Comparison of ENCODE assay signal across 8 cellular contexts in the genomic region with DNA sequence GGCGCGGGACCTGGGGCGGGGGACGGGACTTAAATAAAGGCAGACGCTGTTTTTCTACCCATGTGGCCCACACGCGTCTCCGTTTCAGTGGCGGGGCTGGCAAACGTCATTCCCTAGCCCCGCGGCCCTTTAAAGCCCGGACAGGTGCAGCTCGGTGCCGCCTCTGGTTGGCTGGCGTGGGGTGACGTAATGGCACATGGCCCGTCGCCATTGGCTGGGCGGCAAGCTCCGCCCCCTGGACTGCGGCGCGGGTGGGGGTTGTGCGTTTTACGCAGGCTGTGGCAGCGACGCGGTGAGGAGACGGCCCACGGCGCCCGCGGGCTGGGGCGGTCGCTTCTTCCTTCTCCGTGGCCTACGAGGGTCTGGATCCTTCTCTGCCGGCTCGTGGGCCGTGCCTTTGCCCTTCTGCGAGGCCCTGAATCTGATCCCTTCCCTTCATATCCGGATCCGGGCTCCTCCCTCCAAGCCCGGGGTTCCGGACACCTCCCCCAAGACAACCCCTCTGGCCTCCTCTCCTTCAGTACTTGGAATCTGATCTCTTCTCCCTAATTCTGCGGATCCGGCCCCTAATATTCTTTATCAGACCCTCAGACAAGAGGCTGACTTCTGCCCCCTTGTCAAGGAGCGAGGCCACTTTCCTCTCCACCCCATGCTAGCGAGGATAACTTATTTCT. TPM values are rescaled to one million over a fixed set of nuclear protein-coding genes. Genes with fewer than 3 reads are reported as not detected.
A peak's percentile ranks its signal among the peaks of the same experiment; 100 is the strongest.
DNase-seq lines count a peak whose midpoint lies in the region; ATAC-seq and TF ChIP-seq lines count a peak whose summit lies in the region.

A gene with protein sequence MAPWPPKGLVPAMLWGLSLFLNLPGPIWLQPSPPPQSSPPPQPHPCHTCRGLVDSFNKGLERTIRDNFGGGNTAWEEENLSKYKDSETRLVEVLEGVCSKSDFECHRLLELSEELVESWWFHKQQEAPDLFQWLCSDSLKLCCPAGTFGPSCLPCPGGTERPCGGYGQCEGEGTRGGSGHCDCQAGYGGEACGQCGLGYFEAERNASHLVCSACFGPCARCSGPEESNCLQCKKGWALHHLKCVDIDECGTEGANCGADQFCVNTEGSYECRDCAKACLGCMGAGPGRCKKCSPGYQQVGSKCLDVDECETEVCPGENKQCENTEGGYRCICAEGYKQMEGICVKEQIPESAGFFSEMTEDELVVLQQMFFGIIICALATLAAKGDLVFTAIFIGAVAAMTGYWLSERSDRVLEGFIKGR (plus strand): TSS at position 274 of the 674 bp plus-strand sequence. CDS start 605 bp downstream, outside the sequence.

- H3K4ac ChIP-seq in trophoblast cell (ENCODE audit: low read depth, low read length), result peak within 1 kb of the TSS; percentile 39

- H3K27me3 ChIP-seq in cardiac muscle cell, result no peaks in the 10 kb centered on the region
- no peaks in the 10 kb centered on the region for H3K27me3 ChIP-seq in trophoblast cell (ENCODE audit: insufficient read depth, low read length)
- H3K27me3 ChIP-seq in tibial nerve, result no peaks in the 10 kb centered on the region

- H3K14ac ChIP-seq in trophoblast cell (ENCODE audit: low read length), result peak within 1 kb of the TSS; percentile 83

- peaks cover 7% of the 10 kb centered on the region for H3K36me3 Mint-ChIP-seq in activated naive CD8-positive, alpha-beta T cell treated with anti-CD3 and anti-CD28 coated beads, Interleukin-2, amount 50 U/mL, for 24 hours (ENCODE audit: low read depth)

- DNase-seq in GM12864 (ENCODE audit: low read depth) (peak; percentile 87), NCI-H128 (lab: John Stamatoyannopoulos, UW; ENCODE audit: unreplicated experiment) (peak; percentile 77), T follicular helper cell (ENCODE audit: low read depth) (peak; percentile 96), cardiac muscle cell (ENCODE audit: low read depth in 1 of 2, low spot score in 1 of 2) (peak; percentile 96 to 97), trophoblast cell (peak; percentile 92 to 96), tibial nerve (ENCODE audit: low spot score in 2 of 2) (peak; percentile 88 to 93)
- peak; percentile 97 for DNase-seq in activated naive CD8-positive, alpha-beta T cell treated with anti-CD3 and anti-CD28 coated beads, Interleukin-2, amount 50 U/mL, for 24 hours

- H2BK12ac ChIP-seq in trophoblast cell (ENCODE audit: low read length), result peak within 1 kb of the TSS; percentile 37

- peak; percentile 82 for ATAC-seq in HG02623 (IDR thresholded peaks at IDR 0.05; ENCODE audit: unreplicated experiment)
- ATAC-seq in activated naive CD8-positive, alpha-beta T cell treated with anti-CD3 and anti-CD28 coated beads, Interleukin-2, amount 50 U/mL, for 24 hours, result peak; percentile 84

- peak within 1 kb of the TSS; percentile 75 for H2AK5ac ChIP-seq in trophoblast cell (ENCODE audit: low read length)

- WGBS in trophoblast cell (ENCODE audit: extremely low coverage, insufficient coverage, insufficient read length), result no CpG with 5 or more reads among the region's 50 CpGs
- WGBS in tibial nerve, 2 donors, result 1% methylated on average over 30 to 36 of the region's 50 CpGs

- H4K12ac ChIP-seq in trophoblast cell (ENCODE audit: low read depth, low read length), result peak within 1 kb of the TSS; percentile 78

- peak within 1 kb of the TSS; percentile 91 for H3K27ac Mint-ChIP-seq in activated naive CD8-positive, alpha-beta T cell treated with anti-CD3 and anti-CD28 coated beads, Interleukin-2, amount 50 U/mL, for 24 hours

- TF ChIP-seq CTCF in GM12864 (IDR thresholded peaks at IDR 0.05; ENCODE audit: low read depth, low read length, missing control alignments) (no peak), cardiac muscle cell (IDR thresholded peaks at IDR 0.05; ENCODE audit: low read depth, low read length) (no peak), tibial nerve (IDR thresholded peaks at IDR 0.05) (no peak)

- no peaks in the 10 kb centered on the region for H3K27me3 Mint-ChIP-seq in activated naive CD8-positive, alpha-beta T cell treated with anti-CD3 and anti-CD28 coated beads, Interleukin-2, amount 50 U/mL, for 24 hours

- H2BK120ac ChIP-seq in trophoblast cell (ENCODE audit: insufficient read depth, low read length, poor library complexity), result peak within 1 kb of the TSS; percentile 18

- H2AFZ ChIP-seq in trophoblast cell (ENCODE audit: insufficient read depth, low read length, poor library complexity), result peak within 1 kb of the TSS; percentile 89

- H3K36me3 ChIP-seq in cardiac muscle cell (peaks cover 6% of the 10 kb centered on the region), trophoblast cell (ENCODE audit: control insufficient read depth in 1 of 2, insufficient read depth in 2 of 2, low read length in 2 of 2) (peaks cover 5 to 11% of the 10 kb centered on the region in 2 experiments), tibial nerve (peaks cover 0 to 55% (median 0%) of the 10 kb centered on the region in 3 donors)

- H3K79me1 ChIP-seq in trophoblast cell (ENCODE audit: low read length), result peaks cover 9% of the 10 kb centered on the region

- H3K23ac ChIP-seq in trophoblast cell (ENCODE audit: low read length), result no peak within 1 kb of the TSS

- H3K4me1 Mint-ChIP-seq in activated naive CD8-positive, alpha-beta T cell treated with anti-CD3 and anti-CD28 coated beads, Interleukin-2, amount 50 U/mL, for 24 hours, result peaks cover 35% of the 10 kb centered on the region

- H3K4me2 ChIP-seq in trophoblast cell (ENCODE audit: low read length), result peak within 1 kb of the TSS; percentile 99

- H3K27ac ChIP-seq in cardiac muscle cell (peak within 1 kb of the TSS; percentile 95), trophoblast cell (ENCODE audit: low read depth, low read length) (peak within 1 kb of the TSS; percentile 61), tibial nerve (peak within 1 kb of the TSS; percentile 90 to 98 (median 98))

- H2BK5ac ChIP-seq in trophoblast cell (ENCODE audit: low read depth, low read length, poor library complexity), result peak within 1 kb of the TSS; percentile 58

- H3K9ac ChIP-seq in trophoblast cell (ENCODE audit: low read length), result peak within 1 kb of the TSS; percentile 79

- peak within 1 kb of the TSS; percentile 88 for H3K4me3 ChIP-seq in GM12864 (ENCODE audit: low read depth, low read length)
- peak within 1 kb of the TSS; percentile 47 for H3K4me3 ChIP-seq in cardiac muscle cell
- H3K4me3 ChIP-seq in trophoblast cell (ENCODE audit: low read depth, low read length), result peak within 1 kb of the TSS; percentile 84
- H3K4me3 ChIP-seq in tibial nerve, result peak within 1 kb of the TSS; percentile 68 to 88 (median 81)

- TF ChIP-seq EP300 in tibial nerve (IDR thresholded peaks at IDR 0.05), result peak; percentile 74 to 92

- H3K79me2 ChIP-seq in trophoblast cell (ENCODE audit: control insufficient read depth, insufficient read depth, low read length, poor library complexity), result peaks cover 4% of the 10 kb centered on the region

- peak within 1 kb of the TSS; percentile 48 for H4K91ac ChIP-seq in trophoblast cell (ENCODE audit: low read depth, low read length)

- H3K4me1 ChIP-seq in cardiac muscle cell (ENCODE audit: low read depth) (no peaks in the 10 kb centered on the region), trophoblast cell (ENCODE audit: control insufficient read depth in 1 of 2, insufficient read depth in 2 of 2, low read length in 2 of 2) (peaks cover 8 to 12% of the 10 kb centered on the region in 2 experiments), tibial nerve (peaks cover 5 to 39% (median 18%) of the 10 kb centered on the region in 4 donors)

- H4K8ac ChIP-seq in trophoblast cell (ENCODE audit: low read depth, low read length), result peak within 1 kb of the TSS; percentile 80

- TF ChIP-seq POLR2A in tibial nerve (IDR thresholded peaks at IDR 0.05), result peak; percentile 75 to 95

- peak within 1 kb of the TSS; percentile 89 for H3K4me3 Mint-ChIP-seq in activated naive CD8-positive, alpha-beta T cell treated with anti-CD3 and anti-CD28 coated beads, Interleukin-2, amount 50 U/mL, for 24 hours

- H3K18ac ChIP-seq in trophoblast cell (ENCODE audit: low read length), result peak within 1 kb of the TSS; percentile 45

- no peaks in the 10 kb centered on the region for H3K9me3 Mint-ChIP-seq in activated naive CD8-positive, alpha-beta T cell treated with anti-CD3 and anti-CD28 coated beads, Interleukin-2, amount 50 U/mL, for 24 hours

- H3K9me3 ChIP-seq in cardiac muscle cell (ENCODE audit: low read depth), result no peaks in the 10 kb centered on the region
- no peaks in the 10 kb centered on the region for H3K9me3 ChIP-seq in trophoblast cell (ENCODE audit: insufficient read depth, low read depth, low read length)
- H3K9me3 ChIP-seq in tibial nerve, result no peaks in the 10 kb centered on the region

RNA-seq across cellular contexts. Expression of the gene that starts here (rescaled TPM):
- 151 and 178 TPM in 2 replicates for total RNA-seq in cardiac muscle cell
- 179 and 225 TPM in 2 replicates for polyA plus RNA-seq in cardiac muscle cell
- polyA plus RNA-seq in trophoblast cell (2013), result 12.6 and 13.0 TPM in 2 replicates
- 10 to 100 TPM; 18.2 to 54.9 (median 27.5) TPM for total RNA-seq in tibial nerve

Comparison
In these comparisons a context has a peak if more than half of its experiments do, and no peak if none do; other contexts are left out.
1. Peak in every context shown above with its lines: DNase-seq, ATAC-seq, H3K4me3 ChIP-seq and H3K27ac ChIP-seq.